8 cellular contexts compared by ENCODE assay signal in genomic region chr4:7876096-7876993, GRCh38.
DNase-seq lines count a peak whose midpoint lies in the region; ATAC-seq, FAIRE-seq and TF ChIP-seq lines count a peak whose summit lies in the region.

No MANE protein-coding gene starts in this region.

- POLR2A ChIA-PET in activated CD8-positive, alpha-beta T cell treated with anti-CD3 and anti-CD28 coated beads for 36 hours (lab: Charles Lee) = interaction anchor here (0.8 to 2.0 kb wide), 7 partner anchors 10 to 91 kb away, joined by 3 to 4 read pairs (median 3); no protein-coding TSS in a partner anchor

- ATAC-seq in activated CD8-positive, alpha-beta T cell treated with anti-CD3 and anti-CD28 coated beads for 36 hours = peak; percentile 87

- H2AFZ ChIP-seq in hepatocyte = no peak overlapping the region

- H3K4me1 Mint-ChIP-seq in activated CD8-positive, alpha-beta T cell treated with anti-CD3 and anti-CD28 coated beads for 36 hours (ENCODE audit: low read depth) = peaks cover 36% of the 10 kb centered on the region

- H3K9me3 ChIP-seq in hepatocyte (ENCODE audit: low read depth) = no peaks in the 10 kb centered on the region

- H3K79me2 ChIP-seq in hepatocyte = peaks cover 79% of the 10 kb centered on the region

- no peaks in the 10 kb centered on the region for H3K27me3 Mint-ChIP-seq in activated CD8-positive, alpha-beta T cell treated with anti-CD3 and anti-CD28 coated beads for 36 hours

- no peak overlapping the region for H3K27ac ChIP-seq in hepatocyte

- CTCF ChIA-PET in activated CD8-positive, alpha-beta T cell treated with anti-CD3 and anti-CD28 coated beads for 36 hours (lab: Charles Lee) = interaction anchor here (0.7 to 3.5 kb wide), 18 partner anchors 10 to 110 kb away, joined by 3 to 11 read pairs (median 4); no protein-coding TSS in a partner anchor

- no peak for FAIRE-seq in H54 (lab: Jason Lieb, UNC)

- peak overlapping the region; percentile 40 for H3K4me3 Mint-ChIP-seq in activated CD8-positive, alpha-beta T cell treated with anti-CD3 and anti-CD28 coated beads for 36 hours

- no peaks in the 10 kb centered on the region for H3K9me2 ChIP-seq in hepatocyte (replicated peaks; ENCODE audit: insufficient read depth)

- peak; percentile 19 for DNase-seq in HuH-7 (ENCODE audit: low spot score)
- DNase-seq in activated CD8-positive, alpha-beta T cell treated with anti-CD3 and anti-CD28 coated beads for 36 hours = peak; percentile 64
- peak; percentile 75 for DNase-seq in fibroblast of villous mesenchyme (ENCODE audit: low read depth)
- DNase-seq in stimulated activated CD4-positive, alpha-beta T cell treated with anti-CD3 and anti-CD28 coated beads, Interleukin-1b, Interleukin-23, amount 100 ng/mL, for 4 hours (ENCODE audit: low read depth in 2 of 2) = peak; percentile 21 to 46
- no peak for DNase-seq in H54 (ENCODE audit: insufficient read length, low spot score)
- no peak for DNase-seq in hippocampal formation (lab: John Stamatoyannopoulos, UW)
- DNase-seq in NCI-H2107 (lab: John Stamatoyannopoulos, UW) = no peak
- DNase-seq in hepatocyte (ENCODE audit: low spot score) = no peak

- no peak overlapping the region for H3K4me2 ChIP-seq in hepatocyte

- peaks cover 14% of the 10 kb centered on the region for H4K20me1 ChIP-seq in hepatocyte (ENCODE audit: insufficient read depth, poor library complexity, severe bottlenecking)

- 80% methylated on average over 17 of the region's 17 CpGs for WGBS in hepatocyte (ENCODE audit: low lambda C conversion rate, missing lambda C conversion rate)

- TF ChIP-seq POLR2A in H54 (IDR thresholded peaks at IDR 0.05; ENCODE audit: low read depth, low read length) = no peak

- intact Hi-C loops in activated CD8-positive, alpha-beta T cell treated with anti-CD3 and anti-CD28 coated beads for 36 hours (cut with micrococcal nuclease) = no loop called here

- H3K4me3 ChIP-seq in fibroblast of villous mesenchyme (ENCODE audit: low read depth, low read length) (no peak overlapping the region), hepatocyte (no peak overlapping the region)

- H3K9me3 Mint-ChIP-seq in activated CD8-positive, alpha-beta T cell treated with anti-CD3 and anti-CD28 coated beads for 36 hours = no peaks in the 10 kb centered on the region

- no peaks in the 10 kb centered on the region for H3K27me3 ChIP-seq in hepatocyte

- TF ChIP-seq CTCF in activated CD8-positive, alpha-beta T cell treated with anti-CD3 and anti-CD28 coated beads for 36 hours (IDR thresholded peaks at IDR 0.05) = peak; percentile 27
- TF ChIP-seq CTCF in fibroblast of villous mesenchyme (IDR thresholded peaks at IDR 0.05; ENCODE audit: insufficient read depth, low read depth, low read length) (peak; percentile 58), hepatocyte (IDR thresholded peaks at IDR 0.05; ENCODE audit: poor library complexity) (no peak)

- H3K36me3 Mint-ChIP-seq in activated CD8-positive, alpha-beta T cell treated with anti-CD3 and anti-CD28 coated beads for 36 hours (ENCODE audit: low read depth) = peaks cover 3% of the 10 kb centered on the region

- H3K27ac Mint-ChIP-seq in activated CD8-positive, alpha-beta T cell treated with anti-CD3 and anti-CD28 coated beads for 36 hours = peak overlapping the region; percentile 78

- H3K4me1 ChIP-seq in hepatocyte (ENCODE audit: insufficient read depth) = peaks cover 13% of the 10 kb centered on the region

- no peaks in the 10 kb centered on the region for H3K36me3 ChIP-seq in hepatocyte (replicated peaks; ENCODE audit: insufficient read depth, low read depth)

Comparison
In these comparisons a context has a peak if more than half of its experiments do, and no peak if none do; other contexts are left out.
1. DNase-seq: peak in HuH-7 (single experiment), activated CD8-positive, alpha-beta T cell treated with anti-CD3 and anti-CD28 coated beads for 36 hours (single experiment), fibroblast of villous mesenchyme (single experiment) and stimulated activated CD4-positive, alpha-beta T cell treated with anti-CD3 and anti-CD28 coated beads, Interleukin-1b, Interleukin-23, amount 100 ng/mL, for 4 hours (2 of 2); none in H54 (single experiment), hippocampal formation (0 of 2), NCI-H2107 (single experiment) and hepatocyte (single experiment).